In the genomic region with DNA sequence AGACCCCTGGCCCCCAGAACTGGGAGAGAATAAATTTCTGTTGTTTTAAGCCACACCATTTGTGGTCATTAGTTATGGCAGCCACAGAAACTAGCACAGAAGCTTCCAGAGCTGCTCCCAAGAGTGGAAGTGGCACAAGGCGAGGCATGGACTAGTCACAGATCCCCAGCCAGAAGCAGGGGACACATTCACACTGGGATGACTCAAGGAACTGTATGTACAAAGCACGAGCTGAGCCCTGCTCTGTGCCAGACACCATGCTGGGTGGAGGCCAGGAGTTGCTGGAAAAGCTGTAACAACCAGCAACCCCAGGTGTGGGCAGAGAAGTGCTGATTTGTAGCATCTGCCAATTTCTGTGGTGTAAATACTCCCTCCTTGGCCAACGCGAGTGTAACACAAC, we compare ENCODE assay signal across 22 cellular contexts. TPM values are rescaled to one million over a fixed set of nuclear protein-coding genes. Genes with fewer than 3 reads are reported as not detected.
DNase-seq lines count a peak whose midpoint lies in the region; ATAC-seq, FAIRE-seq and TF ChIP-seq lines count a peak whose summit lies in the region.
"Had no signal": no experiment of that assay in that cellular context is flagged by ENCODE, and none has a peak within 500 bp of the region (broad histone marks: within the 10 kb centered on the region; RNA-seq: fewer than 3 reads in every experiment).

No MANE protein-coding gene starts in this region.

- H3K27me3 Mint-ChIP-seq in MCF 10A (ENCODE audit: insufficient read depth, unreplicated experiment): no peaks in the 10 kb centered on the region

- H3K9me3 ChIP-seq in mammary epithelial cell (replicated peaks; ENCODE audit: insufficient read depth, low read length) (no peaks in the 10 kb centered on the region), K562 (replicated peaks; ENCODE audit: control insufficient read depth, insufficient read depth, low read depth, low read length) (no peaks in the 10 kb centered on the region; the same call in 1 of the 2 replicates)

- TF ChIP-seq POLR2A in K562 (conservative IDR thresholded peaks at IDR 0.05): no peak

- TF ChIP-seq RAD21 in K562 (CRISPR knock-in tag; conservative IDR thresholded peaks at IDR 0.05 in 1 of 2, IDR thresholded peaks at IDR 0.05 in 1 of 2): no peak

- H3K4me1 ChIP-seq in mammary epithelial cell (ENCODE audit: insufficient read depth, low read length): peaks cover 8% of the 10 kb centered on the region
- H3K4me1 ChIP-seq in K562 (replicated peaks in 1 of 2; ENCODE audit: control insufficient read depth in 2 of 2, insufficient read depth in 2 of 2, low read length in 2 of 2): peaks cover 0 to 4% of the 10 kb centered on the region in 2 experiments; a peak in 2 of 5 replicates

- no peaks in the 10 kb centered on the region for H3K36me3 ChIP-seq in mammary epithelial cell (ENCODE audit: insufficient read depth, low read length)
- no peaks in the 10 kb centered on the region for H3K36me3 ChIP-seq in K562 (ENCODE audit: control insufficient read depth, insufficient read depth, low read length)

- H3K4me3 ChIP-seq in mammary epithelial cell (replicated peaks in 1 of 3; ENCODE audit: insufficient read depth in 1 of 3, low read depth in 2 of 3, low read length in 3 of 3): no peak overlapping the region
- H3K4me3 ChIP-seq in K562: no peak overlapping the region
- H3K4me3 ChIP-seq: GM23248 had no signal

- no peak for ATAC-seq in K562
- ATAC-seq in stimulated activated effector memory CD8-positive, alpha-beta T cell treated with anti-CD3 and anti-CD28 coated beads, Interleukin-12 subunit alpha, Interleukin-12 subunit beta, amount 100 ng/mL, for 72 hours: no peak
- no peak for ATAC-seq in GM21447 (IDR thresholded peaks at IDR 0.05; ENCODE audit: unreplicated experiment)
- no peak for ATAC-seq in GM18517 (IDR thresholded peaks at IDR 0.05; ENCODE audit: unreplicated experiment)
- no peak for ATAC-seq in GM18519 (IDR thresholded peaks at IDR 0.05; ENCODE audit: low FRiP score, unreplicated experiment)
- ATAC-seq: CD8-positive, alpha-beta T cell; HCT116 had no signal

- no peak for TF ChIP-seq EP300 in K562 (IDR thresholded peaks at IDR 0.05; ENCODE audit: low read length)

- H3K9ac ChIP-seq in mammary epithelial cell (ENCODE audit: insufficient read depth, low read length) (no peak overlapping the region), K562 (ENCODE audit: insufficient read depth in 1 of 2, low read depth in 2 of 2, low read length in 2 of 2) (no peak overlapping the region)
- H3K9ac ChIP-seq: GM23248 had no signal

- CTCF ChIA-PET in MCF 10A (lab: Yijun Ruan, JAX): interaction anchor here (0.6 kb wide), 1 partner anchor 42 kb away, joined by 5 read pairs; no protein-coding TSS in a partner anchor
- CTCF ChIA-PET in mammary epithelial cell (lab: Charles Lee; ENCODE audit: low non-redundant PET): no interaction called here
- CTCF ChIA-PET in K562 (lab: Yijun Ruan, JAX; ENCODE audit: low intra/inter-chr PET ratio): no interaction called here

- H4K20me1 ChIP-seq in mammary epithelial cell (ENCODE audit: insufficient read depth, low read length): no peaks in the 10 kb centered on the region
- no peaks in the 10 kb centered on the region for H4K20me1 ChIP-seq in K562 (replicated peaks; ENCODE audit: control insufficient read depth, insufficient read depth, low read length)

- intact Hi-C loops in MCF 10A (cut with micrococcal nuclease): no loop called here
- intact Hi-C loops in mammary epithelial cell (cut with micrococcal nuclease): no loop called here
- intact Hi-C loops in K562 (cut with micrococcal nuclease): no loop called here

- H3K79me2 ChIP-seq in mammary epithelial cell (ENCODE audit: insufficient read depth, low read length): no peaks in the 10 kb centered on the region
- H3K79me2 ChIP-seq in K562 (ENCODE audit: control insufficient read depth, insufficient read depth, low read length): no peaks in the 10 kb centered on the region

- in situ Hi-C loops in mammary epithelial cell (cut with MboI; ENCODE audit: low sequenced_read_pairs in 2 of 2): no loop called here
- in situ Hi-C loops in K562 (cut with MboI): no loop called here

- H3K27me3 ChIP-seq in mammary epithelial cell (ENCODE audit: insufficient read depth, low read length) (no peaks in the 10 kb centered on the region), K562 (ENCODE audit: control insufficient read depth in 2 of 2, insufficient read depth in 2 of 2, low read length in 2 of 2) (peaks cover 0 to 16% of the 10 kb centered on the region in 2 experiments; a peak in 3 of 5 replicates)

- peaks cover 6% of the 10 kb centered on the region for H3K4me1 Mint-ChIP-seq in MCF 10A (ENCODE audit: insufficient read depth, unreplicated experiment)
- H3K4me1 Mint-ChIP-seq in stimulated activated effector memory CD8-positive, alpha-beta T cell treated with anti-CD3 and anti-CD28 coated beads, Interleukin-12 subunit alpha, Interleukin-12 subunit beta, amount 100 ng/mL, for 72 hours: peaks cover 24% of the 10 kb centered on the region
- H3K4me1 Mint-ChIP-seq: CD14-positive monocyte had no signal

- no TSS peak for BruUV-seq in MCF 10A (replicated peaks; lab: Mats Ljungman, UMichigan)
- no TSS peak for BruUV-seq in mammary epithelial cell (replicated peaks; lab: Mats Ljungman, UMichigan)
- no TSS peak for BruUV-seq in K562 (replicated peaks; lab: Mats Ljungman, UMichigan)

- no peak overlapping the region for H3K4me3 Mint-ChIP-seq in MCF 10A (ENCODE audit: unreplicated experiment)
- H3K4me3 Mint-ChIP-seq in stimulated activated effector memory CD8-positive, alpha-beta T cell treated with anti-CD3 and anti-CD28 coated beads, Interleukin-12 subunit alpha, Interleukin-12 subunit beta, amount 100 ng/mL, for 72 hours: no peak overlapping the region
- H3K4me3 Mint-ChIP-seq: CD14-positive monocyte; CD8-positive, alpha-beta T cell had no signal

- WGBS in mammary epithelial cell (ENCODE audit: low coverage, missing lambda C conversion rate): 66% methylated on average over 4 of the region's 4 CpGs
- WGBS in K562 (ENCODE audit: insufficient coverage, low coverage, missing lambda C conversion rate): 22% methylated on average over 4 of the region's 4 CpGs

- POLR2A ChIA-PET in MCF 10A (lab: Yijun Ruan, JAX): no interaction called here
- POLR2A ChIA-PET in K562 (lab: Yijun Ruan, JAX): interaction anchor here (0.8 kb wide), 1 partner anchor 10 kb away, joined by 4 read pairs; no protein-coding TSS in a partner anchor

- dilution Hi-C loops in mammary epithelial cell (cut with HindIII; ENCODE audit: low sequenced_read_pairs): no loop called here

- H3K9me1 ChIP-seq in K562 (ENCODE audit: control insufficient read depth, insufficient read depth, low read length): no peaks in the 10 kb centered on the region

- H3K4me2 ChIP-seq in mammary epithelial cell (ENCODE audit: insufficient read depth, low read depth, low read length) (no peak overlapping the region), K562 (ENCODE audit: insufficient read depth, low read length) (no peak overlapping the region)

- FAIRE-seq in K562 (lab: Jason Lieb, UNC): no peak
- FAIRE-seq: D721Med, GM12892, H54 had no signal

- TF ChIP-seq CTCF in MCF 10A (IDR thresholded peaks at IDR 0.05; ENCODE audit: unreplicated experiment) (no peak), mammary epithelial cell (conservative IDR thresholded peaks at IDR 0.05 in 1 of 2, IDR thresholded peaks at IDR 0.05 in 1 of 2; ENCODE audit: extremely low read depth in 1 of 2, insufficient read depth in 1 of 2, low read depth in 1 of 2, low read length in 2 of 2) (no peak), K562 (IDR thresholded peaks at IDR 0.05 in 2 of 3, conservative IDR thresholded peaks at IDR 0.05 in 1 of 3; ENCODE audit: insufficient read depth in 2 of 3, low read depth in 1 of 3, low read length in 3 of 3) (no peak)

- DNase-seq in MCF 10A (ENCODE audit: unreplicated experiment) (peak; percentile 21), mammary epithelial cell (no peak), K562 (ENCODE audit: extremely low read depth in 1 of 4, low spot score in 3 of 4) (no peak), epithelial cell of prostate (ENCODE audit: low read depth, low spot score) (no peak)
- no peak for DNase-seq in stimulated activated effector memory CD8-positive, alpha-beta T cell treated with anti-CD3 and anti-CD28 coated beads, Interleukin-12 subunit alpha, Interleukin-12 subunit beta, amount 100 ng/mL, for 72 hours (ENCODE audit: low spot score in 2 of 2)
- DNase-seq: CD8-positive, alpha-beta T cell; COR-L47; DMS153; DMS79 treated with DMSO at 0.1 percent for 48 hours; EL; GDM1; GM23248 had no signal

- no peaks in the 10 kb centered on the region for H3K36me3 Mint-ChIP-seq in MCF 10A (ENCODE audit: insufficient read depth, unreplicated experiment)
- no peaks in the 10 kb centered on the region for H3K36me3 Mint-ChIP-seq in stimulated activated effector memory CD8-positive, alpha-beta T cell treated with anti-CD3 and anti-CD28 coated beads, Interleukin-12 subunit alpha, Interleukin-12 subunit beta, amount 100 ng/mL, for 72 hours
- H3K36me3 Mint-ChIP-seq: CD14-positive monocyte had no signal

- no peaks in the 10 kb centered on the region for H3K9me3 Mint-ChIP-seq in MCF 10A (ENCODE audit: unreplicated experiment)
- no peaks in the 10 kb centered on the region for H3K9me3 Mint-ChIP-seq in stimulated activated effector memory CD8-positive, alpha-beta T cell treated with anti-CD3 and anti-CD28 coated beads, Interleukin-12 subunit alpha, Interleukin-12 subunit beta, amount 100 ng/mL, for 72 hours
- H3K9me3 Mint-ChIP-seq: CD8-positive, alpha-beta T cell had no signal

- H3K27ac Mint-ChIP-seq in MCF 10A (ENCODE audit: low read depth, unreplicated experiment): no peak overlapping the region
- H3K27ac Mint-ChIP-seq in stimulated activated effector memory CD8-positive, alpha-beta T cell treated with anti-CD3 and anti-CD28 coated beads, Interleukin-12 subunit alpha, Interleukin-12 subunit beta, amount 100 ng/mL, for 72 hours: peak overlapping the region; percentile 60
- H3K27ac Mint-ChIP-seq: CD14-positive monocyte; CD8-positive, alpha-beta T cell had no signal

- H2AFZ ChIP-seq in mammary epithelial cell (ENCODE audit: low read depth, low read length) (no peak overlapping the region), K562 (ENCODE audit: low read depth, low read length) (peak overlapping the region; percentile 38; the same call in 1 of the 2 replicates)
- H2AFZ ChIP-seq: GM23248 had no signal

- no peak overlapping the region for H3K27ac ChIP-seq in mammary epithelial cell (ENCODE audit: insufficient read depth, low read depth, low read length)
- H3K27ac ChIP-seq in K562 (ENCODE audit: extremely low read depth, low read depth, low read length): no peak overlapping the region
- peak overlapping the region; percentile 16 for H3K27ac ChIP-seq in epithelial cell of prostate
- H3K27ac ChIP-seq: 22Rv1, GM23248 had no signal

RNA-seq across cellular contexts. Expression of gene TCP10L, which starts 55.6 kb away (rescaled TPM):
- total RNA-seq in MCF 10A (2022): not detected in 2 replicates
- total RNA-seq in mammary epithelial cell: under 1 TPM in 1 of 2 donors, not detected in 1; under 0.01 TPM
- 0.11 TPM for polyA plus RNA-seq in mammary epithelial cell
- polyA minus RNA-seq in mammary epithelial cell: not detected
- total RNA-seq in K562 (2011; cell fraction: chromatin; rRNA removed; ENCODE audit: low replicate concordance): 0.30 and 0.55 TPM in 2 replicates
- total RNA-seq in K562 (2011; cell fraction: nucleolus; rRNA removed): not detected in 2 replicates
- total RNA-seq in K562 (2011; cell fraction: nucleoplasm; rRNA removed): 0.37 TPM in 1 of 2 replicates, not detected in the other
- 1.2 TPM in 1 of 2 replicates, not detected in the other for total RNA-seq in K562 (2014; rRNA removed)
- 0.77 and 0.91 TPM in 2 replicates for total RNA-seq in K562 (2014; rRNA removed; fragmentation: Illumina TruSeq; extraction: Trizol)
- 0.53 and 0.87 TPM in 2 replicates for total RNA-seq in K562 (2015; rRNA removed; fragmentation: Illumina TruSeq; extraction: Trizol)
- 0.49 and 0.58 TPM in 2 replicates for total RNA-seq in K562 (2021)
- polyA plus RNA-seq in K562 (2011; rRNA removed): 0.19 and 0.38 TPM in 2 replicates
- polyA plus RNA-seq in K562 (2011; cell fraction: cytosol; rRNA removed): 0.18 and 0.22 TPM in 2 replicates
- polyA plus RNA-seq in K562 (2011; cell fraction: nucleus; rRNA removed): 0.25 TPM in 1 of 2 replicates, not detected in the other
- 0.89 and 3.0 TPM in 2 replicates for polyA plus RNA-seq in K562 (2012)
- 0.21 and 0.34 TPM in 2 replicates for polyA plus RNA-seq in K562 (2014; fragmentation: Illumina TruSeq; extraction: Trizol)
- under 1 TPM; 0.56 to 0.68 TPM for polyA plus RNA-seq in K562 (2014; fragmentation: Nextera tagmentation; extraction: Ambion mirVana)
- 0.76 TPM in 1 of 2 replicates, not detected in the other for polyA plus RNA-seq in K562 (2014; rRNA removed)
- 0.39 TPM in 2 replicates for polyA minus RNA-seq in K562 (2011; rRNA and poly(A)+ RNA removed)
- polyA minus RNA-seq in K562 (2011; cell fraction: cytosol; rRNA and poly(A)+ RNA removed): not detected in 2 replicates
- polyA minus RNA-seq in K562 (2011; cell fraction: nucleus; rRNA and poly(A)+ RNA removed): 0.22 TPM in 1 of 2 replicates, not detected in the other
- total RNA-seq: CD8-positive, alpha-beta T cell had no signal
- polyA plus RNA-seq: BJ, GM23248 had no signal
